In the genomic region with DNA sequence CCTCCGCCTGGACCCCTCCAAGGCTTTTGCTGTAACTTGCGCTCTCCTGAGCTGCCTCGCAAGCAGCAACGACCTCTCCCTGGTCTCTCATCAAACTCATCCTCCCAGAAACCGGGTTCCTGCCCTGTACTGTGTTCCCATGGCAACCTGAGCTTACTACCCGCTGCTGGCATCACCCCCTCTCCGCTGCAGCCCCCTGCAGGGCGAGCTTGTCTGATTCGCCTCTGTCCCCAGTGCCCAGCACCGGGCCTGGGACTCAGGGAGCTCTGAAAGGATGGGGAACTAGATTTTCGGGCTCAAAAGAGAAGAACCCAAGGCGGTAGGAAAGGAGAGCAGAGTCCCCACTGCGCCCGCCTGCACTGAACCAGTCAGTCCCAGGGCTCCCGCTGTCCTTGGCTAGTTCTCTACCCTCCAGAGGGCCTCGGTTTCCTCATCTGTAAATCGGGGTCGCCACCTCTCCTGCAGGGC, we compare ENCODE assay signal across 8 cellular contexts. TPM values are rescaled to one million over a fixed set of nuclear protein-coding genes. Genes with fewer than 3 reads are reported as not detected.
A peak's percentile ranks its signal among the peaks of the same experiment; 100 is the strongest.
DNase-seq lines count a peak whose midpoint lies in the region; ATAC-seq and TF ChIP-seq lines count a peak whose summit lies in the region.

No MANE protein-coding gene starts in this region.

- POLR2A ChIA-PET in CD4-positive, alpha-beta T cell (lab: Charles Lee) = interaction anchor here (0.6 to 3.4 kb wide), 14 partner anchors 9 to 750 kb away, joined by 3 to 30 read pairs (median 6); a partner anchor contains a TSS

- no peaks in the 10 kb centered on the region for H3K27me3 ChIP-seq in CD4-positive, alpha-beta T cell (ENCODE audit: control insufficient read depth, insufficient read depth, low read length)
- H3K27me3 ChIP-seq in HUES6 (ENCODE audit: control insufficient read depth, insufficient read depth, low read length) (0 out of 2 replicates have a peak, but pooled peaks cover 2% of the 10 kb centered on the region), esophagus (ENCODE audit: control insufficient read depth in 1 of 2, insufficient read depth in 2 of 2, low read length in 2 of 2) (no peaks in the 10 kb centered on the region), mucosa of stomach (ENCODE audit: control insufficient read depth, insufficient read depth, low read length) (no peaks in the 10 kb centered on the region), uterus (no peaks in the 10 kb centered on the region)

- H3K36me3 ChIP-seq in HUES6 (ENCODE audit: control insufficient read depth, insufficient read depth, low read length) (no peaks in the 10 kb centered on the region), esophagus (ENCODE audit: control insufficient read depth in 2 of 2, insufficient read depth in 2 of 2, low read length in 1 of 2) (peaks cover 0 to 5% of the 10 kb centered on the region in 2 donors), mucosa of stomach (ENCODE audit: control insufficient read depth, insufficient read depth, low read length) (no peaks in the 10 kb centered on the region), uterus (no peaks in the 10 kb centered on the region)

- CTCF ChIA-PET in CD4-positive, alpha-beta T cell (lab: Charles Lee) = interaction anchor here (0.8 to 2.9 kb wide), 17 partner anchors 8 to 782 kb away, joined by 3 to 52 read pairs (median 5); a partner anchor contains a TSS

- H3K27ac ChIP-seq in CD4-positive, alpha-beta T cell (ENCODE audit: low read depth, low read length) = peak overlapping the region; percentile 82
- H3K27ac ChIP-seq in HUES6 (ENCODE audit: low read depth, low read length) = peak overlapping the region; percentile 71; the same call in 1 of the 2 replicates
- peak overlapping the region; percentile 89 to 94 for H3K27ac ChIP-seq in esophagus (ENCODE audit: low read depth in 2 of 2, low read length in 1 of 2)
- H3K27ac ChIP-seq in uterus = peak overlapping the region; percentile 84 to 92

- H3K36me3 Mint-ChIP-seq in CD4-positive, alpha-beta T cell (ENCODE audit: low read depth) = no peaks in the 10 kb centered on the region

- H3K9me3 Mint-ChIP-seq in CD4-positive, alpha-beta T cell = no peaks in the 10 kb centered on the region

- no peaks in the 10 kb centered on the region for H3K27me3 Mint-ChIP-seq in CD4-positive, alpha-beta T cell

- H3K9me3 ChIP-seq in CD4-positive, alpha-beta T cell (ENCODE audit: control insufficient read depth, low read length) = no peaks in the 10 kb centered on the region
- H3K9me3 ChIP-seq in HUES6 (ENCODE audit: control insufficient read depth, insufficient read depth, low read depth, low read length) (no peaks in the 10 kb centered on the region), esophagus (ENCODE audit: control insufficient read depth in 2 of 2, insufficient read depth in 1 of 2, low read depth in 1 of 2, low read length in 1 of 2) (no peaks in the 10 kb centered on the region), mucosa of stomach (ENCODE audit: control insufficient read depth, low read length) (no peaks in the 10 kb centered on the region), uterus (no peaks in the 10 kb centered on the region)

- peak overlapping the region; percentile 81 for H3K27ac Mint-ChIP-seq in CD4-positive, alpha-beta T cell

- H3K4me1 Mint-ChIP-seq in CD4-positive, alpha-beta T cell (ENCODE audit: low read depth) = peaks cover 37% of the 10 kb centered on the region

- WGBS in esophagus, 2 donors = 6 to 8% methylated on average over 18 of the region's 18 CpGs

- H3K9ac ChIP-seq in HUES6 (ENCODE audit: low read length) (peak overlapping the region; percentile 86), mucosa of stomach (ENCODE audit: low read length) (peak overlapping the region; percentile 77)

- H3K4me3 ChIP-seq in HUES6 (ENCODE audit: low read depth, low read length) (peak overlapping the region; percentile 81), esophagus (ENCODE audit: low read depth in 1 of 2, low read length in 2 of 2) (peak overlapping the region; percentile 83 to 90), mucosa of stomach (ENCODE audit: low read length) (peak overlapping the region; percentile 61), uterus (peak overlapping the region; percentile 78 to 97)

- H3K4me1 ChIP-seq in HUES6 (ENCODE audit: control insufficient read depth, insufficient read depth, low read length) (peaks cover 17% of the 10 kb centered on the region), esophagus (ENCODE audit: control insufficient read depth in 2 of 2, insufficient read depth in 2 of 2, low read length in 1 of 2) (peaks cover 18 to 24% of the 10 kb centered on the region in 2 donors), mucosa of stomach (ENCODE audit: control insufficient read depth, insufficient read depth, low read length) (peaks cover 30% of the 10 kb centered on the region), uterus (peaks cover 0 to 20% of the 10 kb centered on the region in 2 donors)

- DNase-seq in CD4-positive, alpha-beta T cell = peak in 2 of 10 experiments; percentile 25 to 28
- DNase-seq in T-helper 22 cell (ENCODE audit: low read depth) = peak; percentile 24
- DNase-seq in uterus = peak in 1 of 2 donors; percentile 49
- DNase-seq in activated gamma-delta T cell treated with Interleukin-2 at 50 U/mL for 16 hours = no peak

- peak; percentile 5 for ATAC-seq in CD4-positive, alpha-beta T cell (ENCODE audit: poor library complexity)
- ATAC-seq in GM19023 (IDR thresholded peaks at IDR 0.05; ENCODE audit: unreplicated experiment) = peak; percentile 6

- no peak for TF ChIP-seq POLR2A in uterus (IDR thresholded peaks at IDR 0.05)

- intact Hi-C loops in CD4-positive, alpha-beta T cell (cut with DNase I, micrococcal nuclease) = loop anchor here (2.0 to 5.0 kb wide), 5 partner anchors 206 to 1303 kb away; a partner anchor contains a TSS
- intact Hi-C loops in uterus (cut with DNase I; ENCODE audit: low total_unique reads) = no loop called here

- no peak for TF ChIP-seq CTCF in CD4-positive, alpha-beta T cell (IDR thresholded peaks at IDR 0.05)
- no peak for TF ChIP-seq CTCF in uterus (IDR thresholded peaks at IDR 0.05)

- peak overlapping the region; percentile 83 for H3K4me3 Mint-ChIP-seq in CD4-positive, alpha-beta T cell

RNA-seq across cellular contexts. Expression of a gene that starts 0.5 kb away (rescaled TPM):
- total RNA-seq in CD4-positive, alpha-beta T cell = 10 to 100 TPM in 1 of 2 experiments, 1 to 10 TPM in 1; 8.8 to 10.1 TPM
- 10 to 100 TPM; 12.2 to 13.4 TPM for polyA plus RNA-seq in esophagus
- 10 to 100 TPM in 3 of 4 donors, 1 to 10 TPM in 1; 7.1 to 41.8 (median 28.4) TPM for total RNA-seq in uterus

RNA-seq across cellular contexts. Expression of a gene that starts 16.5 kb away (rescaled TPM):
- under 1 TPM; 0.05 to 0.14 TPM for total RNA-seq in CD4-positive, alpha-beta T cell
- polyA plus RNA-seq in esophagus = under 1 TPM; 0.56 to 0.59 TPM
- 10 to 100 TPM in 1 of 4 donors, 1 to 10 TPM in 3; 1.5 to 45.6 (median 5.4) TPM for total RNA-seq in uterus
